Comparison of ENCODE assay signal across 11 cellular contexts in the genomic region with DNA sequence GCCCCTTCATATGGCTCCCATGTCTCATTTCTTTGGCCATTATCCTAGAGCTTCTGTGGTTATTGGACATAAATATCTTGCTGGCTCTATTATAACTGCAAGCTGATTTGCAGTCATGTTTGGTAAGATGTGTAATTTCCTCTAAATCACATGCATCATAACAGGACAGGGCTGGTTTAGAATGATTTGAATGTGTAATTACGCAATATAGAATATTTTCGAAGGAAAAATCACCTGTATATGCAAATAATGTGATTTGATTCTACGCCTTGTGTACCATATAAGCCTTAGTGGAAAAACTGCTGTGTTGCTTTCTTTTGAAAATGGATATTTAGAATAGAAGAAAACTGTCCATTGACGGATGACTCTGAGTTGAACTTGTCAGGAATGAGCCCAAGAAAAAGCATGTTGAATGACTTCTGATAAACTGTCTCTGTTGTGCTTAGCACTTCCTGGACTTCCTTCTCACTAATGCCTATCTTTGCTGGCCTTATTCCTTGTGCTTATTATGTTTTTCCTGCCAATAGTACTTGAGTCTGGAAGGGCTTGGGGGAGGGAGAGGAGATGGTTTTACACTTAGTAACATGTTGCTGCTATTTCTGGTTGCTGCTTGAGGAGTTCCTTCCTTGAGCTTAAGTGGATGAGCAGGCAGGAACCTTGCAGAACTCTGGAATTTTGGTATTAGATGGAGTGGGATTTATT. TPM values are rescaled to one million over a fixed set of nuclear protein-coding genes. Genes with fewer than 3 reads are reported as not detected.
DNase-seq lines count a peak whose midpoint lies in the region; ATAC-seq and TF ChIP-seq lines count a peak whose summit lies in the region.
"Had no signal": no experiment of that assay in that cellular context is flagged by ENCODE, and none has a peak within 500 bp of the region (broad histone marks: within the 10 kb centered on the region; RNA-seq: fewer than 3 reads in every experiment).

No MANE protein-coding gene starts in this region.

- H3K27ac Mint-ChIP-seq in endodermal cell, result no peak overlapping the region
- H3K27ac Mint-ChIP-seq in activated T-cell treated with anti-CD3 and anti-CD28 coated beads, Interleukin-2, amount 50 U/mL, for 24 hours, result no peak overlapping the region
- H3K27ac Mint-ChIP-seq: activated CD4-positive, alpha-beta T cell treated with anti-CD3 and anti-CD28 coated beads, Interleukin-2, amount 10 ng/mL, durations not matched to agents 24 days and 14 days; stimulated activated memory B cell treated with anti-CD40 and anti-IgM and Interleukin-4, amounts not matched to agents 10 μg/mL and 1 μg/mL and 100 μg/mL, for 72 hours had no signal

- H3K36me3 ChIP-seq in endodermal cell (ENCODE audit: control insufficient read depth, insufficient read depth, low read length) (no peaks in the 10 kb centered on the region), lower lobe of right lung (no peaks in the 10 kb centered on the region), vagina (no peaks in the 10 kb centered on the region)
- H3K36me3 ChIP-seq: BLaER1 had no signal

- WGBS in endodermal cell (ENCODE audit: insufficient coverage in 1 of 2, insufficient read length in 1 of 2), 2 experiments, result 94 to 98% methylated on average over 4 of the region's 4 CpGs

- intact Hi-C loops in Right ventricle myocardium inferior (cut with DNase I), result loop anchor here (2.0 to 5.0 kb wide), 2 partner anchors 36 to 62 kb away; no protein-coding TSS in a partner anchor
- intact Hi-C loops in cardiac septum (cut with DNase I), result loop anchor here (10.0 kb wide), 3 partner anchors 158 to 348 kb away; a partner anchor contains a TSS
- intact Hi-C loops in lower lobe of right lung (cut with DNase I), result no loop called here
- intact Hi-C loops in vagina (cut with DNase I), result loop anchor here (10.0 kb wide), 1 partner anchor 68 kb away; no protein-coding TSS in a partner anchor

- DNase-seq in Right ventricle myocardium inferior (ENCODE audit: missing footprints) (no peak), cardiac septum (ENCODE audit: low spot score) (no peak), endodermal cell (no peak), lower lobe of right lung (no peak), vagina (ENCODE audit: extremely low spot score in 2 of 2) (no peak), HK-2 (ENCODE audit: unreplicated experiment) (no peak)
- no peak for DNase-seq in activated T-cell treated with anti-CD3 and anti-CD28 coated beads, Interleukin-2, amount 50 U/mL, for 24 hours
- DNase-seq: activated CD4-positive, alpha-beta T cell treated with anti-CD3 and anti-CD28 coated beads, Interleukin-2, amount 10 ng/mL, durations not matched to agents 24 days and 14 days had no signal

- H3K4me1 ChIP-seq in endodermal cell (ENCODE audit: control insufficient read depth, insufficient read depth, low read length) (peaks cover 25% of the 10 kb centered on the region), lower lobe of right lung (peaks cover 57% of the 10 kb centered on the region), vagina (peaks cover 76% of the 10 kb centered on the region)

- H3K27ac ChIP-seq in endodermal cell (ENCODE audit: low read depth, low read length), result no peak overlapping the region
- no peak overlapping the region for H3K27ac ChIP-seq in lower lobe of right lung
- peak overlapping the region; percentile 36 for H3K27ac ChIP-seq in vagina
- H3K27ac ChIP-seq: BLaER1 had no signal

- no peak for TF ChIP-seq CTCF in endodermal cell (conservative IDR thresholded peaks at IDR 0.05)
- no peak for TF ChIP-seq CTCF in lower lobe of right lung (IDR thresholded peaks at IDR 0.05)
- TF ChIP-seq CTCF in vagina (IDR thresholded peaks at IDR 0.05), result no peak

- H3K9ac ChIP-seq in endodermal cell (ENCODE audit: extremely low read depth, low read length, poor library complexity, severe bottlenecking), result no peak overlapping the region
- H3K9ac ChIP-seq: BLaER1 had no signal

- peaks cover 64% of the 10 kb centered on the region for H3K4me1 Mint-ChIP-seq in endodermal cell
- H3K4me1 Mint-ChIP-seq in activated T-cell treated with anti-CD3 and anti-CD28 coated beads, Interleukin-2, amount 50 U/mL, for 24 hours (ENCODE audit: low read depth), result peaks cover 22% of the 10 kb centered on the region

- no peak overlapping the region for H3K4me3 Mint-ChIP-seq in endodermal cell
- H3K4me3 Mint-ChIP-seq in activated T-cell treated with anti-CD3 and anti-CD28 coated beads, Interleukin-2, amount 50 U/mL, for 24 hours, result no peak overlapping the region
- H3K4me3 Mint-ChIP-seq: activated CD4-positive, alpha-beta T cell treated with anti-CD3 and anti-CD28 coated beads, Interleukin-2, amount 10 ng/mL, durations not matched to agents 24 days and 14 days; stimulated activated memory B cell treated with anti-CD40 and anti-IgM and Interleukin-4, amounts not matched to agents 10 μg/mL and 1 μg/mL and 100 μg/mL, for 72 hours had no signal

- TF ChIP-seq POLR2A in vagina (IDR thresholded peaks at IDR 0.05), result no peak

- H3K9me3 ChIP-seq in endodermal cell (ENCODE audit: control insufficient read depth, low read length), result no peaks in the 10 kb centered on the region
- no peaks in the 10 kb centered on the region for H3K9me3 ChIP-seq in lower lobe of right lung
- H3K9me3 ChIP-seq in vagina, result no peaks in the 10 kb centered on the region
- H3K9me3 ChIP-seq: BLaER1 had no signal

- H3K36me3 Mint-ChIP-seq in endodermal cell (ENCODE audit: low read depth), result peaks cover 7% of the 10 kb centered on the region
- no peaks in the 10 kb centered on the region for H3K36me3 Mint-ChIP-seq in activated T-cell treated with anti-CD3 and anti-CD28 coated beads, Interleukin-2, amount 50 U/mL, for 24 hours (ENCODE audit: low read depth)
- H3K36me3 Mint-ChIP-seq: stimulated activated memory B cell treated with anti-CD40 and anti-IgM and Interleukin-4, amounts not matched to agents 10 μg/mL and 1 μg/mL and 100 μg/mL, for 72 hours had no signal

- no peaks in the 10 kb centered on the region for H3K27me3 ChIP-seq in endodermal cell (ENCODE audit: control insufficient read depth, insufficient read depth, low read length, poor library complexity, severe bottlenecking)
- peaks cover 1% of the 10 kb centered on the region for H3K27me3 ChIP-seq in lower lobe of right lung (ENCODE audit: low read depth)
- H3K27me3 ChIP-seq in vagina, result no peaks in the 10 kb centered on the region
- H3K27me3 ChIP-seq: BLaER1 had no signal

- no peaks in the 10 kb centered on the region for H3K27me3 Mint-ChIP-seq in endodermal cell (ENCODE audit: insufficient read depth)
- H3K27me3 Mint-ChIP-seq in activated T-cell treated with anti-CD3 and anti-CD28 coated beads, Interleukin-2, amount 50 U/mL, for 24 hours, result peaks cover 21% of the 10 kb centered on the region

- ATAC-seq in Right ventricle myocardium inferior (peak; percentile 82), lower lobe of right lung (peak; percentile 79 to 88), GM21423 (IDR thresholded peaks at IDR 0.05; ENCODE audit: unreplicated experiment) (no peak)
- ATAC-seq: stimulated activated memory B cell treated with anti-CD40 and anti-IgM and Interleukin-4, amounts not matched to agents 10 μg/mL and 1 μg/mL and 100 μg/mL, for 72 hours had no signal

- H3K9me3 Mint-ChIP-seq in endodermal cell, result no peaks in the 10 kb centered on the region
- no peaks in the 10 kb centered on the region for H3K9me3 Mint-ChIP-seq in activated T-cell treated with anti-CD3 and anti-CD28 coated beads, Interleukin-2, amount 50 U/mL, for 24 hours
- H3K9me3 Mint-ChIP-seq: activated CD4-positive, alpha-beta T cell treated with anti-CD3 and anti-CD28 coated beads, Interleukin-2, amount 10 ng/mL, durations not matched to agents 24 days and 14 days; stimulated activated memory B cell treated with anti-CD40 and anti-IgM and Interleukin-4, amounts not matched to agents 10 μg/mL and 1 μg/mL and 100 μg/mL, for 72 hours had no signal

- H3K4me3 ChIP-seq in endodermal cell (ENCODE audit: low read length) (peak overlapping the region; percentile 2), lower lobe of right lung (no peak overlapping the region), vagina (no peak overlapping the region)
- H3K4me3 ChIP-seq: BLaER1 had no signal

RNA-seq across cellular contexts. Expression of a gene that starts 6.5 kb away (rescaled TPM):
- total RNA-seq in Right ventricle myocardium inferior, result 4.9 TPM
- 2.9 TPM for total RNA-seq in cardiac septum
- total RNA-seq in endodermal cell, result 10 to 100 TPM; 29.2 to 40.7 TPM
- polyA plus RNA-seq in endodermal cell (2013, experiment 1 of 2), result 66.1 TPM
- polyA plus RNA-seq in endodermal cell (2013, experiment 2 of 2), result 61.7 TPM
- 32.0 TPM for total RNA-seq in lower lobe of right lung
- 27.7 TPM for total RNA-seq in vagina
